Comparison of ENCODE assay signal across 19 cellular contexts in genomic region chr17:37399404-37399803, GRCh38. TPM values are rescaled to one million over a fixed set of nuclear protein-coding genes. Genes with fewer than 3 reads are reported as not detected.
"Had no signal": no experiment of that assay in that cellular context is flagged by ENCODE, and none has a peak within 500 bp of the region (broad histone marks: within the 10 kb centered on the region; RNA-seq: fewer than 3 reads in every experiment).

No MANE protein-coding gene starts in this region.

- ATAC-seq: activated CD4-positive, CD25-positive, alpha-beta regulatory T cell treated with anti-CD3 and anti-CD28 coated beads, Interleukin-2, amount 50 U/mL, for 24 hours; activated CD8-positive, alpha-beta memory T cell treated with anti-CD3 and anti-CD28 coated beads, Interleukin-2, amount 10 ng/mL, durations not matched to agents 7 days and 5 days; activated naive CD4-positive, alpha-beta T cell treated with anti-CD3 and anti-CD28 coated beads, Interleukin-2, amount 50 U/mL, for 72 hours; activated T-cell treated with anti-CD3 and anti-CD28 coated beads, Interleukin-2, amount 50 U/mL, for 4 hours; naive thymus-derived CD4-positive, alpha-beta T cell; upper lobe of right lung had no signal

- H3K4me3 ChIP-seq: cardiac muscle cell, lung, upper lobe of right lung had no signal

- FAIRE-seq: colon had no signal

- H3K4me1 ChIP-seq: upper lobe of right lung had no signal

- H3K36me3 ChIP-seq: cardiac muscle cell, upper lobe of right lung had no signal

- H3K27me3 ChIP-seq: cardiac muscle cell, upper lobe of right lung had no signal

- H3K27ac ChIP-seq: cardiac muscle cell, upper lobe of right lung had no signal

- DNase-seq: activated CD4-positive, alpha-beta T cell treated with anti-CD3 and anti-CD28 coated beads, Interleukin-2, amount 50 U/mL, for 4 hours; activated CD8-positive, alpha-beta memory T cell treated with anti-CD3 and anti-CD28 coated beads, Interleukin-2, amount 10 ng/mL, durations not matched to agents 7 days and 5 days; activated effector memory CD4-positive, alpha-beta T cell treated with anti-CD3 and anti-CD28 coated beads, Interleukin-2, amount 50 U/mL, for 16 hours; activated T-cell treated with anti-CD3 and anti-CD28 coated beads, Interleukin-2, amount 50 U/mL, for 4 hours; amniotic stem cell; effector CD4-positive, alpha-beta T cell; hippocampal formation; naive thymus-derived CD4-positive, alpha-beta T cell; retina; stimulated activated CD4-positive, alpha-beta T cell treated with anti-CD3 and anti-CD28 coated beads, Interleukin-4, amount 100 ng/mL, for 1 hour; T-helper 2 cell; upper lobe of right lung had no signal

- H3K9me3 ChIP-seq: upper lobe of right lung had no signal

RNA-seq across cellular contexts. Expression of gene C17orf78, which starts 23.6 kb away (rescaled TPM):
- total RNA-seq: activated CD8-positive, alpha-beta memory T cell treated with anti-CD3 and anti-CD28 coated beads, Interleukin-2, amount 10 ng/mL, durations not matched to agents 7 days and 5 days; activated naive CD4-positive, alpha-beta T cell treated with anti-CD3 and anti-CD28 coated beads, Interleukin-2, amount 50 U/mL, for 72 hours; activated T-cell treated with anti-CD3 and anti-CD28 coated beads, Interleukin-2, amount 50 U/mL, for 4 hours; cardiac muscle cell; lung; mononuclear cell; naive thymus-derived CD4-positive, alpha-beta T cell; temporal lobe; upper lobe of right lung had no signal
- polyA plus RNA-seq: cardiac muscle cell; lung; naive thymus-derived CD4-positive, alpha-beta T cell had no signal
